Comparison of ENCODE assay signal across 1 cellular context in genomic region chr6:30515967-30516753, GRCh38.
TF ChIP-seq lines count a peak whose summit lies in the region.

No MANE protein-coding gene starts in this region.

TF ChIP-seq in HepG2, 621 proteins besides CTCF, POLR2A, EP300 and RAD21 (continued from another document and continues in another):
- TF ChIP-seq MYPOP (CRISPR knock-in tag; IDR thresholded peaks at IDR 0.05) (peak; percentile 88), ZBTB42 (CRISPR knock-in tag; IDR thresholded peaks at IDR 0.05) (no peak), NFYB (CRISPR knock-in tag; IDR thresholded peaks at IDR 0.05) (peak; percentile 68), DMTF1 (CRISPR knock-in tag; IDR thresholded peaks at IDR 0.05) (no peak; the same call in 1 of the 2 replicates), ZNF616 (CRISPR knock-in tag; IDR thresholded peaks at IDR 0.05; ENCODE audit: low read depth) (no peak), IRF9 (CRISPR knock-in tag; IDR thresholded peaks at IDR 0.05; ENCODE audit: borderline replicate concordance) (no peak), DDIT3 (CRISPR knock-in tag; IDR thresholded peaks at IDR 0.05) (no peak), ZNF556 (CRISPR knock-in tag; IDR thresholded peaks at IDR 0.05; ENCODE audit: borderline replicate concordance) (peak; percentile 70; the same call in 1 of the 2 replicates), HES4 (CRISPR knock-in tag; IDR thresholded peaks at IDR 0.05; ENCODE audit: borderline replicate concordance) (no peak), STAT5B (CRISPR knock-in tag; IDR thresholded peaks at IDR 0.05) (no peak), YEATS2 (CRISPR knock-in tag; IDR thresholded peaks at IDR 0.05; ENCODE audit: borderline replicate concordance) (peak; percentile 69; the same call in 1 of the 2 replicates), ZNF260 (CRISPR knock-in tag; IDR thresholded peaks at IDR 0.05; ENCODE audit: borderline replicate concordance, low read depth) (no peak), REXO4 (CRISPR knock-in tag; IDR thresholded peaks at IDR 0.05; ENCODE audit: borderline replicate concordance) (no peak), MIXL1 (CRISPR knock-in tag; IDR thresholded peaks at IDR 0.05) (peak; percentile 76), MAFK (conservative IDR thresholded peaks at IDR 0.05 in 1 of 2, IDR thresholded peaks at IDR 0.05 in 1 of 2; ENCODE audit: low read length in 2 of 2) (no peak), SUZ12 (IDR thresholded peaks at IDR 0.05; ENCODE audit: low read depth, low read length) (no peak), RXRB (CRISPR knock-in tag; IDR thresholded peaks at IDR 0.05; ENCODE audit: borderline replicate concordance) (peak; percentile 83), BCL6 (CRISPR knock-in tag; IDR thresholded peaks at IDR 0.05) (no peak), MTF1 (CRISPR knock-in tag; IDR thresholded peaks at IDR 0.05) (no peak), ZBTB20 (CRISPR knock-in tag; IDR thresholded peaks at IDR 0.05; ENCODE audit: borderline replicate concordance, low read depth) (no peak), NFE2L2 (IDR thresholded peaks at IDR 0.05; ENCODE audit: low read length) (no peak), SRY (CRISPR knock-in tag; IDR thresholded peaks at IDR 0.05) (peak; percentile 83; the same call in 1 of the 2 replicates), ZBTB38 (CRISPR knock-in tag; IDR thresholded peaks at IDR 0.05) (peak; percentile 64), TOE1 (CRISPR knock-in tag; IDR thresholded peaks at IDR 0.05) (no peak), PHF8 (CRISPR knock-in tag; IDR thresholded peaks at IDR 0.05) (peak; percentile 63; the same call in 1 of the 2 replicates), ZNF496 (CRISPR knock-in tag; IDR thresholded peaks at IDR 0.05; ENCODE audit: insufficient replicate concordance) (no peak), THRA (CRISPR knock-in tag; IDR thresholded peaks at IDR 0.05; ENCODE audit: borderline replicate concordance) (peak; percentile 64; the same call in 1 of the 2 replicates), ZNF530 (CRISPR knock-in tag; IDR thresholded peaks at IDR 0.05; ENCODE audit: low read depth) (no peak), ZNF768 (CRISPR knock-in tag; IDR thresholded peaks at IDR 0.05) (no peak), ZNF256 (CRISPR knock-in tag; conservative IDR thresholded peaks at IDR 0.05) (no peak), MTA3 (CRISPR knock-in tag; IDR thresholded peaks at IDR 0.05) (no peak), ZNF468 (CRISPR knock-in tag; IDR thresholded peaks at IDR 0.05) (no peak), MYNN (CRISPR knock-in tag; IDR thresholded peaks at IDR 0.05; ENCODE audit: low read depth) (peak; percentile 89; the same call in 1 of the 2 replicates), ZNF280D (CRISPR knock-in tag; IDR thresholded peaks at IDR 0.05) (no peak), TAF1 (CRISPR knock-in tag; IDR thresholded peaks at IDR 0.05) (peak; percentile 90), SP4 (CRISPR knock-in tag; IDR thresholded peaks at IDR 0.05) (peak; percentile 87), ZBTB34 (CRISPR knock-in tag; IDR thresholded peaks at IDR 0.05) (no peak)
- TF ChIP-seq, protein P1, sequence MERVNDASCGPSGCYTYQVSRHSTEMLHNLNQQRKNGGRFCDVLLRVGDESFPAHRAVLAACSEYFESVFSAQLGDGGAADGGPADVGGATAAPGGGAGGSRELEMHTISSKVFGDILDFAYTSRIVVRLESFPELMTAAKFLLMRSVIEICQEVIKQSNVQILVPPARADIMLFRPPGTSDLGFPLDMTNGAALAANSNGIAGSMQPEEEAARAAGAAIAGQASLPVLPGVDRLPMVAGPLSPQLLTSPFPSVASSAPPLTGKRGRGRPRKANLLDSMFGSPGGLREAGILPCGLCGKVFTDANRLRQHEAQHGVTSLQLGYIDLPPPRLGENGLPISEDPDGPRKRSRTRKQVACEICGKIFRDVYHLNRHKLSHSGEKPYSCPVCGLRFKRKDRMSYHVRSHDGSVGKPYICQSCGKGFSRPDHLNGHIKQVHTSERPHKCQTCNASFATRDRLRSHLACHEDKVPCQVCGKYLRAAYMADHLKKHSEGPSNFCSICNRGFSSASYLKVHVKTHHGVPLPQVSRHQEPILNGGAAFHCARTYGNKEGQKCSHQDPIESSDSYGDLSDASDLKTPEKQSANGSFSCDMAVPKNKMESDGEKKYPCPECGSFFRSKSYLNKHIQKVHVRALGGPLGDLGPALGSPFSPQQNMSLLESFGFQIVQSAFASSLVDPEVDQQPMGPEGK (CRISPR knock-in tag; IDR thresholded peaks at IDR 0.05), result peak; percentile 31; the same call in 1 of the 2 replicates
- TF ChIP-seq, protein P2, sequence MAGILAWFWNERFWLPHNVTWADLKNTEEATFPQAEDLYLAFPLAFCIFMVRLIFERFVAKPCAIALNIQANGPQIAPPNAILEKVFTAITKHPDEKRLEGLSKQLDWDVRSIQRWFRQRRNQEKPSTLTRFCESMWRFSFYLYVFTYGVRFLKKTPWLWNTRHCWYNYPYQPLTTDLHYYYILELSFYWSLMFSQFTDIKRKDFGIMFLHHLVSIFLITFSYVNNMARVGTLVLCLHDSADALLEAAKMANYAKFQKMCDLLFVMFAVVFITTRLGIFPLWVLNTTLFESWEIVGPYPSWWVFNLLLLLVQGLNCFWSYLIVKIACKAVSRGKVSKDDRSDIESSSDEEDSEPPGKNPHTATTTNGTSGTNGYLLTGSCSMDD (CRISPR knock-in tag; IDR thresholded peaks at IDR 0.05), result no peak
- TF ChIP-seq, protein P3, sequence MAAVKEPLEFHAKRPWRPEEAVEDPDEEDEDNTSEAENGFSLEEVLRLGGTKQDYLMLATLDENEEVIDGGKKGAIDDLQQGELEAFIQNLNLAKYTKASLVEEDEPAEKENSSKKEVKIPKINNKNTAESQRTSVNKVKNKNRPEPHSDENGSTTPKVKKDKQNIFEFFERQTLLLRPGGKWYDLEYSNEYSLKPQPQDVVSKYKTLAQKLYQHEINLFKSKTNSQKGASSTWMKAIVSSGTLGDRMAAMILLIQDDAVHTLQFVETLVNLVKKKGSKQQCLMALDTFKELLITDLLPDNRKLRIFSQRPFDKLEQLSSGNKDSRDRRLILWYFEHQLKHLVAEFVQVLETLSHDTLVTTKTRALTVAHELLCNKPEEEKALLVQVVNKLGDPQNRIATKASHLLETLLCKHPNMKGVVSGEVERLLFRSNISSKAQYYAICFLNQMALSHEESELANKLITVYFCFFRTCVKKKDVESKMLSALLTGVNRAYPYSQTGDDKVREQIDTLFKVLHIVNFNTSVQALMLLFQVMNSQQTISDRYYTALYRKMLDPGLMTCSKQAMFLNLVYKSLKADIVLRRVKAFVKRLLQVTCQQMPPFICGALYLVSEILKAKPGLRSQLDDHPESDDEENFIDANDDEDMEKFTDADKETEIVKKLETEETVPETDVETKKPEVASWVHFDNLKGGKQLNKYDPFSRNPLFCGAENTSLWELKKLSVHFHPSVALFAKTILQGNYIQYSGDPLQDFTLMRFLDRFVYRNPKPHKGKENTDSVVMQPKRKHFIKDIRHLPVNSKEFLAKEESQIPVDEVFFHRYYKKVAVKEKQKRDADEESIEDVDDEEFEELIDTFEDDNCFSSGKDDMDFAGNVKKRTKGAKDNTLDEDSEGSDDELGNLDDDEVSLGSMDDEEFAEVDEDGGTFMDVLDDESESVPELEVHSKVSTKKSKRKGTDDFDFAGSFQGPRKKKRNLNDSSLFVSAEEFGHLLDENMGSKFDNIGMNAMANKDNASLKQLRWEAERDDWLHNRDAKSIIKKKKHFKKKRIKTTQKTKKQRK (IDR thresholded peaks at IDR 0.05; ENCODE audit: low read length), result no peak
- TF ChIP-seq, protein P4, sequence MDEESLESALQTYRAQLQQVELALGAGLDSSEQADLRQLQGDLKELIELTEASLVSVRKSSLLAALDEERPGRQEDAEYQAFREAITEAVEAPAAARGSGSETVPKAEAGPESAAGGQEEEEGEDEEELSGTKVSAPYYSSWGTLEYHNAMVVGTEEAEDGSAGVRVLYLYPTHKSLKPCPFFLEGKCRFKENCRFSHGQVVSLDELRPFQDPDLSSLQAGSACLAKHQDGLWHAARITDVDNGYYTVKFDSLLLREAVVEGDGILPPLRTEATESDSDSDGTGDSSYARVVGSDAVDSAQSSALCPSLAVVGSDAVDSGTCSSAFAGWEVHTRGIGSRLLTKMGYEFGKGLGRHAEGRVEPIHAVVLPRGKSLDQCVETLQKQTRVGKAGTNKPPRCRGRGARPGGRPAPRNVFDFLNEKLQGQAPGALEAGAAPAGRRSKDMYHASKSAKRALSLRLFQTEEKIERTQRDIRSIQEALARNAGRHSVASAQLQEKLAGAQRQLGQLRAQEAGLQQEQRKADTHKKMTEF (CRISPR knock-in tag; IDR thresholded peaks at IDR 0.05), result peak; percentile 89
- TF ChIP-seq, protein P5, sequence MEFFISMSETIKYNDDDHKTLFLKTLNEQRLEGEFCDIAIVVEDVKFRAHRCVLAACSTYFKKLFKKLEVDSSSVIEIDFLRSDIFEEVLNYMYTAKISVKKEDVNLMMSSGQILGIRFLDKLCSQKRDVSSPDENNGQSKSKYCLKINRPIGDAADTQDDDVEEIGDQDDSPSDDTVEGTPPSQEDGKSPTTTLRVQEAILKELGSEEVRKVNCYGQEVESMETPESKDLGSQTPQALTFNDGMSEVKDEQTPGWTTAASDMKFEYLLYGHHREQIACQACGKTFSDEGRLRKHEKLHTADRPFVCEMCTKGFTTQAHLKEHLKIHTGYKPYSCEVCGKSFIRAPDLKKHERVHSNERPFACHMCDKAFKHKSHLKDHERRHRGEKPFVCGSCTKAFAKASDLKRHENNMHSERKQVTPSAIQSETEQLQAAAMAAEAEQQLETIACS (CRISPR knock-in tag; IDR thresholded peaks at IDR 0.05), result no peak
